Comparison of ENCODE assay signal across 9 cellular contexts in genomic region chr2:529425-529824, GRCh38.
DNase-seq lines count a peak whose midpoint lies in the region; ATAC-seq and TF ChIP-seq lines count a peak whose summit lies in the region.
"Had no signal": no experiment of that assay in that cellular context is flagged by ENCODE, and none has a peak within 500 bp of the region (broad histone marks: within the 10 kb centered on the region; RNA-seq: fewer than 3 reads in every experiment).

No MANE protein-coding gene starts in this region.

- no peak overlapping the region for H3K27ac ChIP-seq in MM.1S (ENCODE audit: low read length)
- no peak overlapping the region for H3K27ac ChIP-seq in esophagus muscularis mucosa (replicated peaks in 1 of 4)

- no peaks in the 10 kb centered on the region for H3F3A ChIP-seq in MM.1S (ENCODE audit: insufficient read depth, low read length)

- CTCF ChIA-PET in Calu3 (lab: Charles Lee), result interaction anchor here (0.6 to 1.2 kb wide), 4 partner anchors 57 to 1017 kb away, joined by 3 to 5 read pairs (median 3); no protein-coding TSS in a partner anchor
- CTCF ChIA-PET in activated CD8-positive, alpha-beta memory T cell treated with anti-CD3 and anti-CD28 coated beads, Interleukin-2, amount 10 ng/mL, durations not matched to agents 7 days and 5 days (lab: Charles Lee), result interaction anchor here (1.3 to 1.8 kb wide), 2 partner anchors 106 to 107 kb away, joined by 3 to 6 read pairs; no protein-coding TSS in a partner anchor

- H3K27ac Mint-ChIP-seq in Calu3 (ENCODE audit: unreplicated experiment) (peak overlapping the region; percentile 4), T-helper 17 cell (no peak overlapping the region)
- H3K27ac Mint-ChIP-seq in activated CD8-positive, alpha-beta memory T cell treated with anti-CD3 and anti-CD28 coated beads, Interleukin-2, amount 10 ng/mL, durations not matched to agents 7 days and 5 days, result no peak overlapping the region
- H3K27ac Mint-ChIP-seq: dendritic cell treated with granulocyte-macrophage colony-stimulating factor and Interleukin-4, amounts not matched to agents 40 ng/mL and 50 ng/mL, for 4 days had no signal

- H3K4me1 Mint-ChIP-seq in Calu3 (ENCODE audit: low read depth, unreplicated experiment), result no peaks in the 10 kb centered on the region
- no peaks in the 10 kb centered on the region for H3K4me1 Mint-ChIP-seq in T-helper 17 cell
- no peaks in the 10 kb centered on the region for H3K4me1 Mint-ChIP-seq in activated CD8-positive, alpha-beta memory T cell treated with anti-CD3 and anti-CD28 coated beads, Interleukin-2, amount 10 ng/mL, durations not matched to agents 7 days and 5 days

- H3K4me2 ChIP-seq in MM.1S (ENCODE audit: low read depth, low read length), result no peak overlapping the region

- H3K27me3 Mint-ChIP-seq in Calu3 (ENCODE audit: unreplicated experiment) (no peaks in the 10 kb centered on the region), T-helper 17 cell (peaks cover 19% of the 10 kb centered on the region)
- H3K27me3 Mint-ChIP-seq in activated CD8-positive, alpha-beta memory T cell treated with anti-CD3 and anti-CD28 coated beads, Interleukin-2, amount 10 ng/mL, durations not matched to agents 7 days and 5 days, result peaks cover 12% of the 10 kb centered on the region
- H3K27me3 Mint-ChIP-seq: dendritic cell treated with granulocyte-macrophage colony-stimulating factor and Interleukin-4, amounts not matched to agents 40 ng/mL and 50 ng/mL, for 4 days had no signal

- intact Hi-C loops in Calu3 (cut with micrococcal nuclease; ENCODE audit: unreplicated experiment) (loop anchor here (1.0 to 10.0 kb wide), 3 partner anchors 108 to 1017 kb away; no protein-coding TSS in a partner anchor), esophagus muscularis mucosa (cut with DNase I) (no loop called here)

- H3K9me3 ChIP-seq in MM.1S (replicated peaks; ENCODE audit: insufficient read depth, low read length) (no peaks in the 10 kb centered on the region), T-helper 17 cell (ENCODE audit: control insufficient read depth, low read length, poor library complexity, severe bottlenecking) (peaks cover 3% of the 10 kb centered on the region), esophagus muscularis mucosa (peaks cover 0 to 41% (median 15%) of the 10 kb centered on the region in 4 donors)

- H3K4me3 Mint-ChIP-seq in Calu3 (ENCODE audit: low read depth, unreplicated experiment) (no peak overlapping the region), T-helper 17 cell (no peak overlapping the region)
- no peak overlapping the region for H3K4me3 Mint-ChIP-seq in activated CD8-positive, alpha-beta memory T cell treated with anti-CD3 and anti-CD28 coated beads, Interleukin-2, amount 10 ng/mL, durations not matched to agents 7 days and 5 days
- H3K4me3 Mint-ChIP-seq: dendritic cell treated with granulocyte-macrophage colony-stimulating factor and Interleukin-4, amounts not matched to agents 40 ng/mL and 50 ng/mL, for 4 days had no signal

- H3K36me3 ChIP-seq in MM.1S (replicated peaks; ENCODE audit: insufficient read depth, low read length) (no peaks in the 10 kb centered on the region), kidney epithelial cell (ENCODE audit: control insufficient read depth, insufficient read depth, low read length) (no peaks in the 10 kb centered on the region), esophagus muscularis mucosa (no peaks in the 10 kb centered on the region)

- TF ChIP-seq POLR2A in esophagus muscularis mucosa (IDR thresholded peaks at IDR 0.05; ENCODE audit: low read depth), result no peak

- no peaks in the 10 kb centered on the region for H4K20me1 ChIP-seq in MM.1S (ENCODE audit: insufficient read depth, low read length)

- no peaks in the 10 kb centered on the region for H3K9me2 ChIP-seq in MM.1S (replicated peaks; ENCODE audit: insufficient read depth, low read length)

- H3K4me1 ChIP-seq in MM.1S (ENCODE audit: low read length) (no peaks in the 10 kb centered on the region), esophagus muscularis mucosa (no peaks in the 10 kb centered on the region)

- peak; percentile 59 for ATAC-seq in T-helper 17 cell
- no peak for ATAC-seq in activated CD8-positive, alpha-beta memory T cell treated with anti-CD3 and anti-CD28 coated beads, Interleukin-2, amount 10 ng/mL, durations not matched to agents 7 days and 5 days

- no peak for TF ChIP-seq EP300 in esophagus muscularis mucosa (IDR thresholded peaks at IDR 0.05)

- H3K9me3 Mint-ChIP-seq in Calu3 (ENCODE audit: low read depth, unreplicated experiment), result no peaks in the 10 kb centered on the region
- H3K9me3 Mint-ChIP-seq in activated CD8-positive, alpha-beta memory T cell treated with anti-CD3 and anti-CD28 coated beads, Interleukin-2, amount 10 ng/mL, durations not matched to agents 7 days and 5 days (ENCODE audit: low read depth), result no peaks in the 10 kb centered on the region

- H3K4me3 ChIP-seq in MM.1S (ENCODE audit: low read length) (no peak overlapping the region), kidney epithelial cell (ENCODE audit: low read depth, low read length) (no peak overlapping the region), esophagus muscularis mucosa (no peak overlapping the region)

- DNase-seq in Calu3 (peak; percentile 34), MM.1S (no peak), T-helper 17 cell (no peak), kidney epithelial cell (ENCODE audit: low read depth) (no peak), esophagus muscularis mucosa (ENCODE audit: extremely low spot score) (no peak)
- DNase-seq in activated CD8-positive, alpha-beta memory T cell treated with anti-CD3 and anti-CD28 coated beads, Interleukin-2, amount 10 ng/mL, durations not matched to agents 7 days and 5 days, result no peak
- no peak for DNase-seq in activated CD4-positive, alpha-beta T cell treated with anti-CD3 and anti-CD28 coated beads, Interleukin-2, amount 50 U/mL, for 1 hour
- no peak for DNase-seq in NK-92 treated with Interleukin-12 subunit alpha and Interleukin-12 subunit beta, amount 100 ng/mL, for 24 hours (lab: John Stamatoyannopoulos, UW)

- no peak overlapping the region for H3K9ac ChIP-seq in MM.1S (ENCODE audit: low read length)

- H3K36me3 Mint-ChIP-seq in Calu3 (ENCODE audit: insufficient read depth, unreplicated experiment) (no peaks in the 10 kb centered on the region), T-helper 17 cell (ENCODE audit: low read depth) (peaks cover 2% of the 10 kb centered on the region)
- H3K36me3 Mint-ChIP-seq in activated CD8-positive, alpha-beta memory T cell treated with anti-CD3 and anti-CD28 coated beads, Interleukin-2, amount 10 ng/mL, durations not matched to agents 7 days and 5 days, result no peaks in the 10 kb centered on the region

- no peaks in the 10 kb centered on the region for H3K79me2 ChIP-seq in MM.1S (ENCODE audit: low read length)

- BruUV-seq in Calu3 (replicated peaks; lab: Mats Ljungman, UMichigan), result no TSS peak

- H2AFZ ChIP-seq in MM.1S (ENCODE audit: low read length), result no peak overlapping the region

- TF ChIP-seq CTCF in Calu3 (IDR thresholded peaks at IDR 0.05; ENCODE audit: unreplicated experiment) (peak; percentile 54), MM.1S (IDR thresholded peaks at IDR 0.05; ENCODE audit: low read length) (0 out of 2 replicates have a peak, but pooled peaks have one; percentile 6), kidney epithelial cell (IDR thresholded peaks at IDR 0.05; ENCODE audit: insufficient read depth, low read length, poor library complexity, severe bottlenecking) (peak; percentile 58), esophagus muscularis mucosa (IDR thresholded peaks at IDR 0.05) (peak in 1 of 3 experiments; percentile 13)

- WGBS in esophagus muscularis mucosa, result 2% methylated on average over 2 of the region's 2 CpGs

- H3K27me3 ChIP-seq in MM.1S (replicated peaks; ENCODE audit: insufficient read depth, low read length) (no peaks in the 10 kb centered on the region), kidney epithelial cell (ENCODE audit: control insufficient read depth, insufficient read depth, low read length) (no peaks in the 10 kb centered on the region), esophagus muscularis mucosa (peaks cover 0 to 12% (median 0%) of the 10 kb centered on the region in 4 donors)
